ENCODE assay signal across 8 cellular contexts in the genomic region with DNA sequence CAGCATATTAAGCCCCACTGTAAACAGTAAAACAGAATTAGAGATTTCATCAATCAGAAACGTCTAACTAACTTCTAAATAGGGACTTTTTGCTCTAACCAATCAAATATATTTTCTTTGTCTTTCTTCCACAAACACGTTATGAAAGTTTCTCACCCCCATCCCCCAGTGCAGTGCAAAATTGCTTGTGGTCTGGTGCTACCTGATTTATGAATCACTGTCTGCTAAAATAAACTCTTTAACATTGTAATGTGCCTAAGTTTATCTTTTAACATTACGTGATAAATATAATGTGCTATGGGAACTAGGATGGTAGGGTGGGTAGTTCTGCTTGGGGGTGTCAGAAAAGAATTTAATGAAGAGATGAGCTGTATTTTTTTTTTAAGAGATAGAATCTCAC. TPM values are rescaled to one million over a fixed set of nuclear protein-coding genes. Genes with fewer than 3 reads are reported as not detected.
"Had no signal": no experiment of that assay in that cellular context is flagged by ENCODE, and none has a peak within 500 bp of the region (broad histone marks: within the 10 kb centered on the region; RNA-seq: fewer than 3 reads in every experiment).

No MANE protein-coding gene starts in this region.

- H3K27ac Mint-ChIP-seq: GM23338, H9 had no signal

- H3K9me3 Mint-ChIP-seq: GM23338, H9 had no signal

- H3K4me3 Mint-ChIP-seq: GM23338, H9 had no signal

- H3K4me2 ChIP-seq: GM23338 had no signal

- H2AFZ ChIP-seq: GM23338 had no signal

- H3K4me1 Mint-ChIP-seq: GM23338, H9 had no signal

- DNase-seq: H9, HCEC 1CT, IMR-90 had no signal

- FAIRE-seq: H54, HTR-8/SVneo, K562 had no signal

- H3K4me3 ChIP-seq: GM23338, K562 had no signal

RNA-seq across cellular contexts. Expression of gene SLC5A1, which starts 47.3 kb away (rescaled TPM):
- total RNA-seq: H1, H9, IMR-90, K562 had no signal
- polyA plus RNA-seq: GM23338, IMR-90, K562 had no signal
